In genomic region chr19:13053238-13053637, GRCh38 we compare ENCODE assay signal across 12 cellular contexts. TPM values are rescaled to one million over a fixed set of nuclear protein-coding genes. Genes with fewer than 3 reads are reported as not detected.
DNase-seq lines count a peak whose midpoint lies in the region; ATAC-seq and TF ChIP-seq lines count a peak whose summit lies in the region.
"Had no signal": no experiment of that assay in that cellular context is flagged by ENCODE, and none has a peak within 500 bp of the region (broad histone marks: within the 10 kb centered on the region; RNA-seq: fewer than 3 reads in every experiment).

No MANE protein-coding gene starts in this region.

- no peaks in the 10 kb centered on the region for H3K36me3 ChIP-seq in ascending aorta
- H3K36me3 ChIP-seq in hepatocyte (replicated peaks; ENCODE audit: insufficient read depth, low read depth) = no peaks in the 10 kb centered on the region
- H3K36me3 ChIP-seq in skeletal muscle satellite cell (ENCODE audit: insufficient read depth, low read length) = peaks cover 7% of the 10 kb centered on the region

- peaks cover 8% of the 10 kb centered on the region for H4K20me1 ChIP-seq in hepatocyte (ENCODE audit: insufficient read depth, poor library complexity, severe bottlenecking)

- H3K4me3 ChIP-seq in ascending aorta = no peak overlapping the region
- H3K4me3 ChIP-seq in hepatocyte = no peak overlapping the region
- H3K4me3 ChIP-seq in skeletal muscle satellite cell (ENCODE audit: low read length) = peak overlapping the region; percentile 14

- DNase-seq in CD1c-positive myeloid dendritic cell (ENCODE audit: extremely low spot score) (peak; percentile 10), ascending aorta (ENCODE audit: low spot score in 2 of 2) (no peak), hepatocyte (ENCODE audit: low spot score) (no peak), activated gamma-delta T cell treated with Interleukin-2 at 50 U/mL for 16 hours (no peak), NK-92 (lab: John Stamatoyannopoulos, UW; ENCODE audit: unreplicated experiment) (no peak)
- DNase-seq: activated naive CD8-positive, alpha-beta T cell treated with anti-CD3 and anti-CD28 coated beads, Interleukin-2, amount 10 ng/mL, durations not matched to agents 7 days and 5 days; CD8-positive, alpha-beta T cell; NCI-H2107; SHP77 treated with DMSO at 0.1 percent for 48 hours had no signal

- intact Hi-C loops in ascending aorta (cut with DNase I) = loop anchor here (1.0 kb wide), 2 partner anchors 9 to 16 kb away; no protein-coding TSS in a partner anchor

- H3K27me3 ChIP-seq in ascending aorta = no peaks in the 10 kb centered on the region
- H3K27me3 ChIP-seq in hepatocyte = peaks cover 15% of the 10 kb centered on the region
- H3K27me3 ChIP-seq in skeletal muscle satellite cell (ENCODE audit: control insufficient read depth, insufficient read depth, low read length) = no peaks in the 10 kb centered on the region

- ATAC-seq in GM21360 (IDR thresholded peaks at IDR 0.05; ENCODE audit: unreplicated experiment) = no peak
- no peak for ATAC-seq in GM18907 (IDR thresholded peaks at IDR 0.05; ENCODE audit: unreplicated experiment)
- ATAC-seq: CD8-positive, alpha-beta T cell had no signal

- H3K9me3 ChIP-seq in ascending aorta (no peaks in the 10 kb centered on the region), hepatocyte (ENCODE audit: low read depth) (no peaks in the 10 kb centered on the region), skeletal muscle satellite cell (replicated peaks; ENCODE audit: low read length) (no peaks in the 10 kb centered on the region)

- H3K4me2 ChIP-seq in hepatocyte = peak overlapping the region; percentile 67
- H3K4me2 ChIP-seq in skeletal muscle satellite cell (ENCODE audit: low read length) = peak overlapping the region; percentile 69

- peak overlapping the region; percentile 78 for H3K9ac ChIP-seq in skeletal muscle satellite cell (ENCODE audit: low read depth, low read length)

- H3K79me2 ChIP-seq in hepatocyte = peaks cover 5% of the 10 kb centered on the region

- no peaks in the 10 kb centered on the region for H3K9me2 ChIP-seq in hepatocyte (replicated peaks; ENCODE audit: insufficient read depth)

- H3K27ac ChIP-seq in ascending aorta (peak overlapping the region; percentile 99), hepatocyte (peak overlapping the region; percentile 100)

- no peak overlapping the region for H2AFZ ChIP-seq in hepatocyte

- H3K4me1 ChIP-seq in ascending aorta (peaks cover 67 to 92% of the 10 kb centered on the region in 2 donors), hepatocyte (ENCODE audit: insufficient read depth) (peaks cover 75% of the 10 kb centered on the region), skeletal muscle satellite cell (ENCODE audit: control insufficient read depth, insufficient read depth, low read length) (peaks cover 68% of the 10 kb centered on the region)

- TF ChIP-seq CTCF in ascending aorta (IDR thresholded peaks at IDR 0.05) = no peak
- TF ChIP-seq CTCF in hepatocyte (IDR thresholded peaks at IDR 0.05; ENCODE audit: poor library complexity) = no peak

- 70% methylated on average over 3 of the region's 3 CpGs for WGBS in hepatocyte (ENCODE audit: low lambda C conversion rate, missing lambda C conversion rate)

RNA-seq across cellular contexts. Expression of gene LYL1, which starts 49.4 kb away (rescaled TPM):
- 46.7 TPM for total RNA-seq in ascending aorta
- 0.36 and 0.47 TPM in 2 replicates for total RNA-seq in hepatocyte
- polyA plus RNA-seq in hepatocyte = 1.0 and 1.4 TPM in 2 replicates
- 1.0 and 1.1 TPM in 2 replicates for total RNA-seq in skeletal muscle satellite cell (2012; rRNA removed)

RNA-seq across cellular contexts. Expression of gene NFIX, which starts 58.0 kb away (rescaled TPM):
- total RNA-seq in ascending aorta (76.5 TPM), hepatocyte (3.8 and 12.8 TPM in 2 replicates)
- 6.3 and 10.2 TPM in 2 replicates for polyA plus RNA-seq in hepatocyte
- total RNA-seq in skeletal muscle satellite cell (2012; rRNA removed) = 41.6 and 60.9 TPM in 2 replicates

Comparison
In these comparisons a context has a peak if more than half of its experiments do, and no peak if none do; other contexts are left out.
1. RNA of gene LYL1, which starts 49.4 kb away (total RNA-seq): 46.7 TPM in ascending aorta (single experiment); 0.36 to 0.47 TPM in hepatocyte; every median in the first group is over 10 times any median in the second.